Comparison of ENCODE assay signal across 9 cellular contexts in the genomic region with DNA sequence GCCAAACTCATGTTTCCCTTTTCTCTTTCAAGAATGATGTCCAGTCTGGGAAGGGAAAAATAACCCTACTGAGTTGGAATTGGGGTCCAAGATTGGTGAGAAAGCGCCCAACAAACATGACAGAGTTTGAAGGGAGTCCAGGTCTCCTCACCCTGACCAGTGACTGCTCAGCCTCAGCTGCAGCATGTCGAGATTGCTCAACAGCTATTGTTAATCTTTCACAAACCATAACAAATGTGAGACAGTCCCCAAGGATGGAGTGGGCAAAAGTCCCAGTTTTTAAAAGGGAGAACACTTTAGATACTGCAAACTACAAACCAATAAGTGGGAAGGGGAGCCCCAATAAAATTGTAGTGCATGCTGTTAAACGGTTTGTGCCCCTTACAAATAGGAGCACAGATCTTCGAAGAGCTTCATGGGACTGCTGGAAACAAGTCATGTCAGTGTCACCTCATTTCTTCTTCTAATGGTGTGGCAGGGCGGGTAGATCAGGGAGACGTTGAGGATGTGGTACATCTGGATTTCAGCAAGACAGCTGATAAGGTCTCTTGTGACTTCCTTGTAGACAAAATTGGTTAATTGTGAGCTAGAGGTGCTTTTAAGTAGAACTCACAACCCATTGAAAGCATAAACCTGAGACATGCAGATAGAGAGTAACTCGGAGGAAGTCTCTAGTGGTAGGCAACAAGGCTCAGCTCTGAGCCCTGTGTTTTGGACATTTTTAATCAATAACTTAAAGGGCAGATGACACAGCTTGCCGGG.
DNase-seq lines count a peak whose midpoint lies in the region; ATAC-seq and TF ChIP-seq lines count a peak whose summit lies in the region.
"Had no signal": no experiment of that assay in that cellular context is flagged by ENCODE, and none has a peak within 500 bp of the region (broad histone marks: within the 10 kb centered on the region; RNA-seq: fewer than 3 reads in every experiment).

No MANE protein-coding gene starts in this region.

- no peak overlapping the region for H3K4me3 ChIP-seq in left ventricle myocardium inferior
- H3K4me3 ChIP-seq in subcutaneous abdominal adipose tissue (ENCODE audit: low read depth in 1 of 5, low read length in 5 of 5), result peak overlapping the region in 3 of 5 donors; percentile 1 to 49 (median 3)
- H3K4me3 ChIP-seq in BE2C (ENCODE audit: low read depth, low read length), result no peak overlapping the region

- no peak for ATAC-seq in stimulated activated memory B cell treated with anti-CD40 and anti-IgM and Interleukin-4, amounts not matched to agents 10 μg/mL and 1 μg/mL and 100 μg/mL, for 72 hours
- ATAC-seq: activated CD4-positive, CD25-positive, alpha-beta regulatory T cell treated with anti-CD3 and anti-CD28 coated beads, Interleukin-2, amount 50 U/mL, for 24 hours; left colon had no signal

- H3K27me3 Mint-ChIP-seq in activated T-helper 2 cell treated with anti-CD3 and anti-CD28 coated beads, Interferon-gamma antibody, Interleukin-2, Interleukin-4, amounts not matched to agents 10 μg/mL and 5 μg/mL and 100 μg/mL, durations not matched to agents 14 hours and 24 hours and 36 hours (ENCODE audit: low read depth), result peaks cover 8% of the 10 kb centered on the region
- peaks cover 30% of the 10 kb centered on the region for H3K27me3 Mint-ChIP-seq in stimulated activated memory B cell treated with anti-CD40 and anti-IgM and Interleukin-4, amounts not matched to agents 10 μg/mL and 1 μg/mL and 100 μg/mL, for 72 hours

- H3K36me3 Mint-ChIP-seq in activated T-helper 2 cell treated with anti-CD3 and anti-CD28 coated beads, Interferon-gamma antibody, Interleukin-2, Interleukin-4, amounts not matched to agents 10 μg/mL and 5 μg/mL and 100 μg/mL, durations not matched to agents 14 hours and 24 hours and 36 hours (ENCODE audit: low read depth), result no peaks in the 10 kb centered on the region
- H3K36me3 Mint-ChIP-seq in stimulated activated memory B cell treated with anti-CD40 and anti-IgM and Interleukin-4, amounts not matched to agents 10 μg/mL and 1 μg/mL and 100 μg/mL, for 72 hours, result no peaks in the 10 kb centered on the region

- H3K27me3 ChIP-seq in left ventricle myocardium inferior (ENCODE audit: low read depth) (no peaks in the 10 kb centered on the region), subcutaneous abdominal adipose tissue (ENCODE audit: control insufficient read depth in 5 of 5, insufficient read depth in 4 of 5, low read length in 5 of 5) (no peaks in the 10 kb centered on the region), BE2C (no peaks in the 10 kb centered on the region)

- intact Hi-C loops in activated T-helper 2 cell treated with anti-CD3 and anti-CD28 coated beads, Interferon-gamma antibody, Interleukin-2, Interleukin-4, amounts not matched to agents 10 μg/mL and 5 μg/mL and 100 μg/mL, durations not matched to agents 14 hours and 24 hours and 36 hours (cut with micrococcal nuclease), result loop anchor here (5.0 kb wide), 1 partner anchor 33 kb away; no protein-coding TSS in a partner anchor
- intact Hi-C loops in left ventricle myocardium inferior (cut with micrococcal nuclease), result no loop called here

- H3K9me3 Mint-ChIP-seq in activated T-helper 2 cell treated with anti-CD3 and anti-CD28 coated beads, Interferon-gamma antibody, Interleukin-2, Interleukin-4, amounts not matched to agents 10 μg/mL and 5 μg/mL and 100 μg/mL, durations not matched to agents 14 hours and 24 hours and 36 hours, result no peaks in the 10 kb centered on the region
- H3K9me3 Mint-ChIP-seq in stimulated activated memory B cell treated with anti-CD40 and anti-IgM and Interleukin-4, amounts not matched to agents 10 μg/mL and 1 μg/mL and 100 μg/mL, for 72 hours, result no peaks in the 10 kb centered on the region

- DNase-seq in KBM-7 (peak; percentile 51), left ventricle myocardium inferior (no peak), BE2C (no peak), NCI-H1417 (lab: John Stamatoyannopoulos, UW) (no peak)
- DNase-seq in activated T-helper 2 cell treated with anti-CD3 and anti-CD28 coated beads, Interferon-gamma antibody, Interleukin-2, Interleukin-4, amounts not matched to agents 10 μg/mL and 5 μg/mL and 100 μg/mL, durations not matched to agents 14 hours and 24 hours and 36 hours (ENCODE audit: low spot score), result peak; percentile 13
- DNase-seq: left colon had no signal

- H3K27ac ChIP-seq in left ventricle myocardium inferior (replicated peaks) (peak overlapping the region; percentile 31), subcutaneous abdominal adipose tissue (ENCODE audit: low read depth, low read length) (no peak overlapping the region)

- peaks cover 23% of the 10 kb centered on the region for H3K4me1 Mint-ChIP-seq in activated T-helper 2 cell treated with anti-CD3 and anti-CD28 coated beads, Interferon-gamma antibody, Interleukin-2, Interleukin-4, amounts not matched to agents 10 μg/mL and 5 μg/mL and 100 μg/mL, durations not matched to agents 14 hours and 24 hours and 36 hours (ENCODE audit: low read depth)
- H3K4me1 Mint-ChIP-seq in stimulated activated memory B cell treated with anti-CD40 and anti-IgM and Interleukin-4, amounts not matched to agents 10 μg/mL and 1 μg/mL and 100 μg/mL, for 72 hours, result peaks cover 12% of the 10 kb centered on the region

- H3K4me1 ChIP-seq in left ventricle myocardium inferior, result peaks cover 40% of the 10 kb centered on the region
- peaks cover 7 to 18% (median 14%) of the 10 kb centered on the region in 5 donors for H3K4me1 ChIP-seq in subcutaneous abdominal adipose tissue (ENCODE audit: control insufficient read depth in 5 of 5, insufficient read depth in 5 of 5, low read length in 5 of 5)
- no peaks in the 10 kb centered on the region for H3K4me1 ChIP-seq in BE2C

- H3K36me3 ChIP-seq in left ventricle myocardium inferior (no peaks in the 10 kb centered on the region), subcutaneous abdominal adipose tissue (ENCODE audit: control insufficient read depth in 5 of 5, insufficient read depth in 5 of 5, low read length in 5 of 5) (no peaks in the 10 kb centered on the region), BE2C (no peaks in the 10 kb centered on the region)

- TF ChIP-seq CTCF in left ventricle myocardium inferior (IDR thresholded peaks at IDR 0.05; ENCODE audit: borderline replicate concordance) (no peak), BE2C (IDR thresholded peaks at IDR 0.05; ENCODE audit: low read depth, low read length) (no peak)

- no peak overlapping the region for H3K27ac Mint-ChIP-seq in activated T-helper 2 cell treated with anti-CD3 and anti-CD28 coated beads, Interferon-gamma antibody, Interleukin-2, Interleukin-4, amounts not matched to agents 10 μg/mL and 5 μg/mL and 100 μg/mL, durations not matched to agents 14 hours and 24 hours and 36 hours
- H3K27ac Mint-ChIP-seq in stimulated activated memory B cell treated with anti-CD40 and anti-IgM and Interleukin-4, amounts not matched to agents 10 μg/mL and 1 μg/mL and 100 μg/mL, for 72 hours, result no peak overlapping the region

- H3K9ac ChIP-seq in subcutaneous abdominal adipose tissue (ENCODE audit: low read length in 5 of 5), result peak overlapping the region in 2 of 5 donors; percentile 1 to 4

- H3K4me3 Mint-ChIP-seq in activated T-helper 2 cell treated with anti-CD3 and anti-CD28 coated beads, Interferon-gamma antibody, Interleukin-2, Interleukin-4, amounts not matched to agents 10 μg/mL and 5 μg/mL and 100 μg/mL, durations not matched to agents 14 hours and 24 hours and 36 hours (ENCODE audit: low read depth), result no peak overlapping the region
- H3K4me3 Mint-ChIP-seq in stimulated activated memory B cell treated with anti-CD40 and anti-IgM and Interleukin-4, amounts not matched to agents 10 μg/mL and 1 μg/mL and 100 μg/mL, for 72 hours, result no peak overlapping the region

- in situ Hi-C loops in KBM-7 (cut with MboI; ENCODE audit: low pct_unique_long_range_greater_than_20kb, low sequenced_read_pairs), result no loop called here

- H3K9me3 ChIP-seq in left ventricle myocardium inferior (replicated peaks), result no peaks in the 10 kb centered on the region
- no peaks in the 10 kb centered on the region for H3K9me3 ChIP-seq in subcutaneous abdominal adipose tissue (ENCODE audit: control insufficient read depth in 5 of 5, low read length in 5 of 5)
- no peaks in the 10 kb centered on the region for H3K9me3 ChIP-seq in BE2C

Comparison
In these comparisons a context has a peak if more than half of its experiments do, and no peak if none do; other contexts are left out.
1. DNase-seq: peak in KBM-7 (single experiment) and activated T-helper 2 cell treated with anti-CD3 and anti-CD28 coated beads, Interferon-gamma antibody, Interleukin-2, Interleukin-4, amounts not matched to agents 10 μg/mL and 5 μg/mL and 100 μg/mL, durations not matched to agents 14 hours and 24 hours and 36 hours (single experiment); none in left ventricle myocardium inferior (single experiment), BE2C (single experiment) and NCI-H1417 (0 of 3).
2. H3K4me3 ChIP-seq: peak in subcutaneous abdominal adipose tissue (3 of 5); none in left ventricle myocardium inferior (single experiment) and BE2C (single experiment).